Comparison of ENCODE assay signal across 1 cellular context in the genomic region with DNA sequence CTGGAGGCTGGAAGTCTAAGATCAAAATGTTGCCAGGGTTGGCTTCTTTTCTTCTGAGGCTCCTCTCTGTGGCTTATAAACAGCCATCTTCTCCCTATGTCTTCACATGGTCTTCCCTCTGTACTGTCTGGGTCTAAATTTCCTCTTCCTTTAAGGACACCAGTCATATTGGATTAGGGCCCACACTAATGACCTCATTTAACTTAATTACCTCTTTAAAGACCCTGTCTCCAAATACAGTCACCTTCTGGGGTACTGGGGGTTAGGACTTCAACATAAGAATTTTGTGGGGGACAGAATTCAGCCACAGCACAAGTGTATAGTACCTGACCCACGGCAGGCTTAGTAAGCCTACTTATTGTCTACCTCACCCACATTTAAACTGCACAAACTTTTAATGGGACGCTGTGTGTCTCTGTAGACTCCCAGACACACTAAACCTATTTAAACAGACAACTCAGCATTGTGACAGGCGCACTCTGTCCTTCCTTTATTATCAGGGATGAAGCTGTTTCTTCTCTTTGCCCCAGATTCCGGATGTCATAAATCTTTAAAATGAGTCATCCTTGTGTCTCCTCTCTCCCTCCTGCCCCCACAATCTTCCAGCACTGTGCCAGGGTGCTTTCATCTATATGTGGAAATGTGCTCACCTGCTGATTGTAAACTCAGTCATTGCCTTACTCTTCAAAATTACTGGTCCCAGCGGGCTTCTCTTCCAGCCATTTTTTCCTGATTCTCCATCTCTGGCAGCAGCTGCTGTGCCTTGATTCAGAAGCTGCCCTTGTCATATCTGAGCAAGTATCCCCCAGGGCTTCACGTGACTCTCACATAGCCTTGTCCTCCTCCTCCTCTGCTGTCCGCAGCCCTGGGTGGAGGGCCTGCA.
TF ChIP-seq lines count a peak whose summit lies in the region.

No MANE protein-coding gene starts in this region.

TF ChIP-seq in SK-N-SH, 30 proteins besides CTCF, POLR2A, EP300 and RAD21:
- TF ChIP-seq TCF12 (IDR thresholded peaks at IDR 0.05) = peak; percentile 86
- TF ChIP-seq, protein P1, sequence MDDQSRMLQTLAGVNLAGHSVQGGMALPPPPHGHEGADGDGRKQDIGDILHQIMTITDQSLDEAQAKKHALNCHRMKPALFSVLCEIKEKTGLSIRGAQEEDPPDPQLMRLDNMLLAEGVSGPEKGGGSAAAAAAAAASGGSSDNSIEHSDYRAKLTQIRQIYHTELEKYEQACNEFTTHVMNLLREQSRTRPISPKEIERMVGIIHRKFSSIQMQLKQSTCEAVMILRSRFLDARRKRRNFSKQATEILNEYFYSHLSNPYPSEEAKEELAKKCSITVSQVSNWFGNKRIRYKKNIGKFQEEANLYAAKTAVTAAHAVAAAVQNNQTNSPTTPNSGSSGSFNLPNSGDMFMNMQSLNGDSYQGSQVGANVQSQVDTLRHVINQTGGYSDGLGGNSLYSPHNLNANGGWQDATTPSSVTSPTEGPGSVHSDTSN (IDR thresholded peaks at IDR 0.05) = peak; percentile 94
- TF ChIP-seq POLR2AphosphoS5 (IDR thresholded peaks at IDR 0.05; ENCODE audit: low read depth, low read length) = peak; percentile 22; the same call in 1 of the 2 replicates
- TF ChIP-seq FOXM1 (IDR thresholded peaks at IDR 0.05; ENCODE audit: low read depth) = no peak
- peak; percentile 83; the same call in 1 of the 2 replicates for TF ChIP-seq FOSL2 (IDR thresholded peaks at IDR 0.05; ENCODE audit: borderline replicate concordance, low read depth)
- TF ChIP-seq, protein P2, sequence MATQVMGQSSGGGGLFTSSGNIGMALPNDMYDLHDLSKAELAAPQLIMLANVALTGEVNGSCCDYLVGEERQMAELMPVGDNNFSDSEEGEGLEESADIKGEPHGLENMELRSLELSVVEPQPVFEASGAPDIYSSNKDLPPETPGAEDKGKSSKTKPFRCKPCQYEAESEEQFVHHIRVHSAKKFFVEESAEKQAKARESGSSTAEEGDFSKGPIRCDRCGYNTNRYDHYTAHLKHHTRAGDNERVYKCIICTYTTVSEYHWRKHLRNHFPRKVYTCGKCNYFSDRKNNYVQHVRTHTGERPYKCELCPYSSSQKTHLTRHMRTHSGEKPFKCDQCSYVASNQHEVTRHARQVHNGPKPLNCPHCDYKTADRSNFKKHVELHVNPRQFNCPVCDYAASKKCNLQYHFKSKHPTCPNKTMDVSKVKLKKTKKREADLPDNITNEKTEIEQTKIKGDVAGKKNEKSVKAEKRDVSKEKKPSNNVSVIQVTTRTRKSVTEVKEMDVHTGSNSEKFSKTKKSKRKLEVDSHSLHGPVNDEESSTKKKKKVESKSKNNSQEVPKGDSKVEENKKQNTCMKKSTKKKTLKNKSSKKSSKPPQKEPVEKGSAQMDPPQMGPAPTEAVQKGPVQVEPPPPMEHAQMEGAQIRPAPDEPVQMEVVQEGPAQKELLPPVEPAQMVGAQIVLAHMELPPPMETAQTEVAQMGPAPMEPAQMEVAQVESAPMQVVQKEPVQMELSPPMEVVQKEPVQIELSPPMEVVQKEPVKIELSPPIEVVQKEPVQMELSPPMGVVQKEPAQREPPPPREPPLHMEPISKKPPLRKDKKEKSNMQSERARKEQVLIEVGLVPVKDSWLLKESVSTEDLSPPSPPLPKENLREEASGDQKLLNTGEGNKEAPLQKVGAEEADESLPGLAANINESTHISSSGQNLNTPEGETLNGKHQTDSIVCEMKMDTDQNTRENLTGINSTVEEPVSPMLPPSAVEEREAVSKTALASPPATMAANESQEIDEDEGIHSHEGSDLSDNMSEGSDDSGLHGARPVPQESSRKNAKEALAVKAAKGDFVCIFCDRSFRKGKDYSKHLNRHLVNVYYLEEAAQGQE (IDR thresholded peaks at IDR 0.05; ENCODE audit: low read depth, low read length) = 0 out of 2 replicates have a peak, but pooled peaks have one; percentile 35
- TF ChIP-seq, protein P3, sequence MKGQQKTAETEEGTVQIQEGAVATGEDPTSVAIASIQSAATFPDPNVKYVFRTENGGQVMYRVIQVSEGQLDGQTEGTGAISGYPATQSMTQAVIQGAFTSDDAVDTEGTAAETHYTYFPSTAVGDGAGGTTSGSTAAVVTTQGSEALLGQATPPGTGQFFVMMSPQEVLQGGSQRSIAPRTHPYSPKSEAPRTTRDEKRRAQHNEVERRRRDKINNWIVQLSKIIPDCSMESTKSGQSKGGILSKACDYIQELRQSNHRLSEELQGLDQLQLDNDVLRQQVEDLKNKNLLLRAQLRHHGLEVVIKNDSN (IDR thresholded peaks at IDR 0.05; ENCODE audit: borderline replicate concordance, low read depth) = peak; percentile 68; the same call in 1 of the 2 replicates
- peak; percentile 29; the same call in 1 of the 2 replicates for TF ChIP-seq MEF2A (IDR thresholded peaks at IDR 0.05; ENCODE audit: borderline replicate concordance, low read depth)
- no peak for TF ChIP-seq TEAD4 (IDR thresholded peaks at IDR 0.05; ENCODE audit: borderline replicate concordance, insufficient read depth)
- TF ChIP-seq ELF1 (IDR thresholded peaks at IDR 0.05) = 0 out of 2 replicates have a peak, but pooled peaks have one; percentile 33
- TF ChIP-seq NFIC (IDR thresholded peaks at IDR 0.05; ENCODE audit: borderline replicate concordance) = peak; percentile 38; the same call in 1 of the 2 replicates
- TF ChIP-seq CHD2 (IDR thresholded peaks at IDR 0.05; ENCODE audit: low read length, partially characterized antibody) = peak; percentile 13
- TF ChIP-seq, protein P4, sequence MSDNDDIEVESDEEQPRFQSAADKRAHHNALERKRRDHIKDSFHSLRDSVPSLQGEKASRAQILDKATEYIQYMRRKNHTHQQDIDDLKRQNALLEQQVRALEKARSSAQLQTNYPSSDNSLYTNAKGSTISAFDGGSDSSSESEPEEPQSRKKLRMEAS (IDR thresholded peaks at IDR 0.05; ENCODE audit: low read depth) = peak; percentile 59; the same call in 1 of the 2 replicates
- TF ChIP-seq GATA2 (CRISPR knock-in tag; IDR thresholded peaks at IDR 0.05) = no peak
- peak; percentile 95 for TF ChIP-seq JUND (IDR thresholded peaks at IDR 0.05)
- no peak for TF ChIP-seq RCOR1 (IDR thresholded peaks at IDR 0.05; ENCODE audit: low read length)
- no peak for TF ChIP-seq YY1 (IDR thresholded peaks at IDR 0.05; ENCODE audit: low read depth)
- TF ChIP-seq EZH2phosphoT487 (IDR thresholded peaks at IDR 0.05; ENCODE audit: borderline replicate concordance, low read depth) = no peak
- TF ChIP-seq FOXJ3 (CRISPR knock-in tag; IDR thresholded peaks at IDR 0.05) = no peak
- TF ChIP-seq SIN3A (IDR thresholded peaks at IDR 0.05; ENCODE audit: borderline replicate concordance, low read depth, low read length) = peak; percentile 36; the same call in 1 of the 2 replicates
- no peak for TF ChIP-seq TAF1 (IDR thresholded peaks at IDR 0.05; ENCODE audit: borderline replicate concordance, low read depth, low read length)
